ENCODE assay signal across 20 cellular contexts in genomic region chrX:11465648-11466411, GRCh38.
"Had no signal": no experiment of that assay in that cellular context is flagged by ENCODE, and none has a peak within 500 bp of the region (broad histone marks: within the 10 kb centered on the region; RNA-seq: fewer than 3 reads in every experiment).

No MANE protein-coding gene starts in this region.

- ATAC-seq: activated naive CD8-positive, alpha-beta T cell treated with anti-CD3 and anti-CD28 coated beads, Interleukin-2, amount 50 U/mL, for 24 hours; activated T-helper 17 cell treated with anti-CD3 and anti-CD28 coated beads, Interleukin-2, amount 50 U/mL, for 72 hours; left lobe of liver; mucosa of descending colon; naive thymus-derived CD8-positive, alpha-beta T cell had no signal

- H3K27ac Mint-ChIP-seq: activated naive CD4-positive, alpha-beta T cell treated with anti-CD3 and anti-CD28 coated beads for 36 hours; activated naive CD8-positive, alpha-beta T cell treated with anti-CD3 and anti-CD28 coated beads, Interleukin-2, amount 50 U/mL, for 24 hours; activated T-helper 17 cell treated with anti-CD3 and anti-CD28 coated beads, Interleukin-2, amount 50 U/mL, for 72 hours; memory B cell; naive thymus-derived CD8-positive, alpha-beta T cell had no signal

- DNase-seq: activated CD4-positive, CD25-positive, alpha-beta regulatory T cell treated with anti-CD3 and anti-CD28 coated beads, Interleukin-2, amount 50 U/mL, for 72 hours; activated naive CD4-positive, alpha-beta T cell treated with anti-CD3 and anti-CD28 coated beads for 36 hours; activated naive CD8-positive, alpha-beta T cell treated with anti-CD3 and anti-CD28 coated beads, Interleukin-2, amount 50 U/mL, for 24 hours; activated T-cell treated with anti-CD3 and anti-CD28 coated beads for 4 hours; mucosa of descending colon; naive thymus-derived CD8-positive, alpha-beta T cell; retina; stimulated activated CD4-positive, alpha-beta T cell treated with anti-CD3 and anti-CD28 coated beads, Interleukin-15, amount 100 ng/mL, for 24 hours; stimulated activated CD4-positive, alpha-beta T cell treated with anti-CD3 and anti-CD28 coated beads, Interleukin-4, amount 100 ng/mL, for 24 hours; stimulated activated naive CD4-positive, alpha-beta T cell; substantia nigra had no signal

- H3K4me1 Mint-ChIP-seq: activated naive CD8-positive, alpha-beta T cell treated with anti-CD3 and anti-CD28 coated beads, Interleukin-2, amount 50 U/mL, for 24 hours; activated T-helper 17 cell treated with anti-CD3 and anti-CD28 coated beads, Interleukin-2, amount 50 U/mL, for 72 hours; central memory CD8-positive, alpha-beta T cell; memory B cell; naive thymus-derived CD8-positive, alpha-beta T cell had no signal

- H3K4me3 ChIP-seq: coronary artery, esophagus muscularis mucosa, hepatocyte, mucosa of descending colon, skin epidermis, tibial nerve had no signal

- H3K27me3 Mint-ChIP-seq: activated naive CD8-positive, alpha-beta T cell treated with anti-CD3 and anti-CD28 coated beads, Interleukin-2, amount 50 U/mL, for 24 hours had no signal

- H3K27me3 ChIP-seq: esophagus muscularis mucosa, hepatocyte, tibial nerve had no signal

- H3K4me1 ChIP-seq: tibial nerve had no signal

- H3K27ac ChIP-seq: coronary artery, esophagus muscularis mucosa, skin epidermis had no signal

- H3K36me3 ChIP-seq: esophagus muscularis mucosa, tibial nerve had no signal

- H3K36me3 Mint-ChIP-seq: memory B cell; naive thymus-derived CD8-positive, alpha-beta T cell had no signal

- H3K9me3 ChIP-seq: esophagus muscularis mucosa, mucosa of descending colon, tibial nerve had no signal

- H3K4me3 Mint-ChIP-seq: activated naive CD4-positive, alpha-beta T cell treated with anti-CD3 and anti-CD28 coated beads for 36 hours; activated naive CD8-positive, alpha-beta T cell treated with anti-CD3 and anti-CD28 coated beads, Interleukin-2, amount 50 U/mL, for 24 hours; activated T-helper 17 cell treated with anti-CD3 and anti-CD28 coated beads, Interleukin-2, amount 50 U/mL, for 72 hours; central memory CD8-positive, alpha-beta T cell; memory B cell; naive thymus-derived CD8-positive, alpha-beta T cell had no signal

- H3K9me3 Mint-ChIP-seq: activated naive CD4-positive, alpha-beta T cell treated with anti-CD3 and anti-CD28 coated beads for 36 hours; activated naive CD8-positive, alpha-beta T cell treated with anti-CD3 and anti-CD28 coated beads, Interleukin-2, amount 50 U/mL, for 24 hours; activated T-helper 17 cell treated with anti-CD3 and anti-CD28 coated beads, Interleukin-2, amount 50 U/mL, for 72 hours; central memory CD8-positive, alpha-beta T cell; memory B cell had no signal
